Comparison of ENCODE assay signal across 25 cellular contexts in the genomic region with DNA sequence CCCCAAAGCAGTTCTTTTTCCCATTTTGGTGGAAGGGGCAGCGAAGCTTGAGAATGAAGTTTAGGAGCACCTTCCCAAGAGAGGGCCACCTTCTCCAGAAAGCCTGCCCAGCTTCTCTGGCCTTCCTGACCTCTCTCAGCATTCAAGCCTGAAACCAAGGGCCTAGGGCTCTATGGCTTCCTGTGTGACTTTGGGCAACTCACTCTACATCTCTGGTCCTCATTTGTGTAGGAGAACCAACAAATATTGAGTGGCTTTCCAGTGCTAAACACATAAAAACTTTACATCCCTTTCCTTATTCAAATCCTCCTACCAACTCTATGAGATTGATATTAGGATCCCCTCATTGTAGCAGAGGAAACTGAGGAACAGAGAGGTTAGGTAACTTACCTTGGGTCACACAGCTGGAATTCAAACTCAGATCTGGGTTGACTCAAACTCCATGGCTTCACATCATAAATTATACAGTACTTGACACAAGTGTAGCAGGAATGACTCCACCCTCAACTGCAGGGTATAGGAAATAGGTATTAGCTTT. TPM values are rescaled to one million over a fixed set of nuclear protein-coding genes. Genes with fewer than 3 reads are reported as not detected.
"Had no signal": no experiment of that assay in that cellular context is flagged by ENCODE, and none has a peak within 500 bp of the region (broad histone marks: within the 10 kb centered on the region; RNA-seq: fewer than 3 reads in every experiment).

No MANE protein-coding gene starts in this region.

- H3K27ac ChIP-seq: left ventricle myocardium inferior, prostate gland, tibial artery had no signal

- H3K36me3 ChIP-seq: left ventricle myocardium inferior, prostate gland, tibial artery had no signal

- H3K4me3 ChIP-seq: left ventricle myocardium inferior, prostate gland, tibial artery had no signal

- H3K27me3 ChIP-seq: tibial artery had no signal

- ATAC-seq: activated T-cell treated with anti-CD3 and anti-CD28 coated beads, Interleukin-2, amount 50 U/mL, for 72 hours; naive thymus-derived CD8-positive, alpha-beta T cell had no signal

- H3K9me3 ChIP-seq: left ventricle myocardium inferior, prostate gland, tibial artery had no signal

- H3K4me1 ChIP-seq: left ventricle myocardium inferior, prostate gland, tibial artery had no signal

- DNase-seq: activated CD4-positive, alpha-beta memory T cell treated with anti-CD3 and anti-CD28 coated beads for 36 hours; activated CD4-positive, alpha-beta T cell treated with anti-CD3 and anti-CD28 coated beads for 4 hours; activated CD4-positive, CD25-positive, alpha-beta regulatory T cell; activated effector memory CD4-positive, alpha-beta T cell treated with Interleukin-2 at 50 U/mL for 16 hours; activated naive CD4-positive, alpha-beta T cell treated with anti-CD3 and anti-CD28 coated beads for 36 hours; activated naive CD8-positive, alpha-beta T cell treated with anti-CD3 and anti-CD28 coated beads, Interleukin-2, amount 10 ng/mL, durations not matched to agents 7 days and 5 days; activated T-cell treated with anti-CD3 and anti-CD28 coated beads, Interleukin-2, amount 50 U/mL, for 72 hours; amniotic stem cell; cerebellar nuclear complex; effector CD8-positive, alpha-beta T cell; kidney glomerular epithelial cell; left ventricle myocardium inferior; naive thymus-derived CD8-positive, alpha-beta T cell; stimulated activated CD4-positive, alpha-beta T cell treated with anti-CD3 and anti-CD28 coated beads, Interleukin-4, amount 100 ng/mL, for 24 hours; stimulated activated naive CD4-positive, alpha-beta T cell treated with Interleukin-2 at 50 U/mL for 16 hours; T1000; tibial artery had no signal

RNA-seq across cellular contexts. Expression of a gene that starts 34.5 kb away (rescaled TPM):
- total RNA-seq: activated CD4-positive, alpha-beta memory T cell treated with anti-CD3 and anti-CD28 coated beads for 36 hours; activated naive CD4-positive, alpha-beta T cell treated with anti-CD3 and anti-CD28 coated beads for 36 hours; activated naive CD8-positive, alpha-beta T cell treated with anti-CD3 and anti-CD28 coated beads, Interleukin-2, amount 10 ng/mL, durations not matched to agents 7 days and 5 days; activated T-cell treated with anti-CD3 and anti-CD28 coated beads, Interleukin-2, amount 50 U/mL, for 72 hours; bronchial epithelial cell; left ventricle myocardium inferior; lung microvascular endothelial cell; mesothelial cell of epicardium; naive thymus-derived CD8-positive, alpha-beta T cell; osteocyte; prostate gland; T-helper 1 cell treated with Interleukin-12 subunit alpha and Interleukin-12 subunit beta and Interleukin-4 antibody, amounts not matched to agents 30 ng/mL and 1 ng/mL, for 36 hours; ureter had no signal
- polyA plus RNA-seq: esophagus; naive thymus-derived CD8-positive, alpha-beta T cell had no signal
